ENCODE assay signal across 9 cellular contexts in the genomic region with DNA sequence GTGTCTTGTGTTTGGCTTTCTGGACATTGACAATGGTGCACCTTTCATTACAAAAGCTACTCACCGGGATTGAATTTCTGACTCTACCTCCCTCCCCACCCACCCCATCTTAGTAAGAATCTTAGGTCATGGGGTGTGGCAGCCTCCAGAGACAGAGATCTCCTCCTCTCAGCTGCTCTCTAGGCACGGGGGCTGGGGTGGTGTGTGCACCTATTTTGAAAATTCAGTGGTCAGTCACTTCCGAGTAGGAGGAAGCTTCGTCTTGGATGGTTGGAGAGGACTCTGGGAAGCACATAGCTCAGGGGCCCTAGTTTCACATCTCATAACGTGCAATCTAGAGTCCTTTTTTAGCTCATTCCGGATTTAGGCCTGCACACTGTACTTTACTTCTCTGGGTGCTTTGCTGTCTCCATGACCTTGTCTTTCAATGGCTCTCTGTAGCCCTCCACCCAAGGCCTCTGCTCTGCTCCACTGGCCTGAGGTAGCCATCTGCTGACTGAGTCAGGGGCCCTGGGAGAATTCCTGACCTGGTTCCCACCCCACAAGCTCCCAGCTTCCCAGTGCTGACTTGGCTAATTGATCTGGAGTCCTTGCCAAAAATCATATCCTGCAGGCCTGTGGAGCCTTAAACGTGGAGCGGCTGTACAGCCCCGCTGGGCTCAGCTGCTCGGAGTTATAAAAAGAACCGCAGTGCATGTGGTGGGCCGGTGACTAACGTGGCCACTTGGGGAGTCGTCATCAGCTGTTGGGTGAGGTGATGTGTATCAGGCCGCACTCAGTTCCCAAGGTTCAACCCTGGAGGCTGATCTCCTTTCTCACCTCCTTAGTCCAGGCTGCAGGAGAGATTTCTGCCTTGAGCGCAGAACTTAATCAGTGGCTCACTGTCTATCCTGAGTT. TPM values are rescaled to one million over a fixed set of nuclear protein-coding genes. Genes with fewer than 3 reads are reported as not detected.
DNase-seq lines count a peak whose midpoint lies in the region; ATAC-seq, FAIRE-seq and TF ChIP-seq lines count a peak whose summit lies in the region.
"Had no signal": no experiment of that assay in that cellular context is flagged by ENCODE, and none has a peak within 500 bp of the region (broad histone marks: within the 10 kb centered on the region; RNA-seq: fewer than 3 reads in every experiment).

No MANE protein-coding gene starts in this region.

- WGBS in thyroid gland, 2 donors, result 62 to 64% methylated on average over 16 of the region's 16 CpGs

- H3K27me3 ChIP-seq in RWPE2 (ENCODE audit: insufficient read depth, poor library complexity, severe bottlenecking) (no peaks in the 10 kb centered on the region), osteoblast (ENCODE audit: insufficient read depth, low read length) (no peaks in the 10 kb centered on the region), thyroid gland (no peaks in the 10 kb centered on the region)

- FAIRE-seq in GM19239 (lab: Jason Lieb, UNC), result no peak

- no peak for TF ChIP-seq POLR2A in thyroid gland (IDR thresholded peaks at IDR 0.05)

- H3K4me1 ChIP-seq in RWPE2 (ENCODE audit: insufficient read depth, poor library complexity, severe bottlenecking), result peaks cover 12% of the 10 kb centered on the region
- peaks cover 39% of the 10 kb centered on the region for H3K4me1 ChIP-seq in osteoblast (ENCODE audit: insufficient read depth, low read length)
- H3K4me1 ChIP-seq in thyroid gland, result no peaks in the 10 kb centered on the region

- H4K20me1 ChIP-seq in osteoblast (ENCODE audit: insufficient read depth, low read length), result no peaks in the 10 kb centered on the region

- H3K9me3 ChIP-seq in RWPE2 (ENCODE audit: severe bottlenecking) (peaks cover 2% of the 10 kb centered on the region), osteoblast (ENCODE audit: low read depth, low read length) (peaks cover 2% of the 10 kb centered on the region), thyroid gland (no peaks in the 10 kb centered on the region)

- DNase-seq in ELR (ENCODE audit: low read depth), result peak; percentile 98
- no peak for DNase-seq in RWPE2 (ENCODE audit: low spot score)
- peak; percentile 94 for DNase-seq in fibroblast of villous mesenchyme (ENCODE audit: low read depth)
- DNase-seq in osteoblast (ENCODE audit: insufficient read length, low spot score, missing footprints), result peak; percentile 94
- DNase-seq in KBM-7, result no peak
- DNase-seq in thyroid gland, result no peak
- no peak for DNase-seq in stimulated activated naive CD4-positive, alpha-beta T cell (lab: John Stamatoyannopoulos, UW)
- DNase-seq in GM19239 (ENCODE audit: insufficient read length, low spot score), result no peak

- TF ChIP-seq CTCF in RWPE2 (IDR thresholded peaks at IDR 0.05; ENCODE audit: poor library complexity, severe bottlenecking), result no peak
- TF ChIP-seq CTCF in fibroblast of villous mesenchyme (IDR thresholded peaks at IDR 0.05; ENCODE audit: insufficient read depth, low read depth, low read length), result no peak
- TF ChIP-seq CTCF in osteoblast (IDR thresholded peaks at IDR 0.05; ENCODE audit: extremely low read depth, low read depth, low read length), result peak; percentile 10
- no peak for TF ChIP-seq CTCF in thyroid gland (IDR thresholded peaks at IDR 0.05)

- H3K79me2 ChIP-seq in osteoblast (ENCODE audit: insufficient read depth, low read length), result no peaks in the 10 kb centered on the region

- peak; percentile 6; the same call in 1 of the 3 replicates for ATAC-seq in RWPE2 (ENCODE audit: low read depth)

- H3K4me2 ChIP-seq in osteoblast (ENCODE audit: insufficient read depth, low read length), result peak overlapping the region; percentile 43

- intact Hi-C loops in thyroid gland (cut with DNase I), result no loop called here

- H2AFZ ChIP-seq in osteoblast (ENCODE audit: low read length), result no peak overlapping the region

- H3K27ac ChIP-seq in RWPE2 (ENCODE audit: poor library complexity, severe bottlenecking) (no peak overlapping the region), osteoblast (ENCODE audit: low read depth, low read length) (peak overlapping the region; percentile 99), thyroid gland (no peak overlapping the region)

- in situ Hi-C loops in KBM-7 (cut with MboI; ENCODE audit: low pct_unique_long_range_greater_than_20kb, low sequenced_read_pairs), result no loop called here

- H3K4me3 ChIP-seq in RWPE2 (ENCODE audit: severe bottlenecking) (no peak overlapping the region), fibroblast of villous mesenchyme (ENCODE audit: low read depth, low read length) (no peak overlapping the region), osteoblast (ENCODE audit: insufficient read depth, low read length) (no peak overlapping the region), thyroid gland (replicated peaks in 1 of 3) (no peak overlapping the region)

- H3K36me3 ChIP-seq in RWPE2 (ENCODE audit: low read depth), result no peaks in the 10 kb centered on the region
- no peaks in the 10 kb centered on the region for H3K36me3 ChIP-seq in osteoblast (ENCODE audit: insufficient read depth, low read length)
- H3K36me3 ChIP-seq in thyroid gland, result no peaks in the 10 kb centered on the region

RNA-seq across cellular contexts. Expression of a gene that starts 19.3 kb away (rescaled TPM):
- total RNA-seq in fibroblast of villous mesenchyme, result 0.86 and 1.6 TPM in 2 replicates
- total RNA-seq in osteoblast, result 2.4 and 2.9 TPM in 2 replicates
- total RNA-seq in thyroid gland, result not detected

RNA-seq across cellular contexts. Expression of a gene that starts 50.5 kb away (rescaled TPM):
- total RNA-seq in fibroblast of villous mesenchyme (not detected in 2 replicates), osteoblast (not detected in 2 replicates), thyroid gland (1 to 10 TPM; 1.4 to 3.5 (median 2.9) TPM)
- total RNA-seq: G401 had no signal

Comparison
In these comparisons a context has a peak if more than half of its experiments do, and no peak if none do; other contexts are left out.
1. DNase-seq: peak in ELR (single experiment), fibroblast of villous mesenchyme (single experiment) and osteoblast (single experiment); none in RWPE2 (single experiment), KBM-7 (single experiment), thyroid gland (0 of 2), stimulated activated naive CD4-positive, alpha-beta T cell (0 of 6) and GM19239 (single experiment).